Comparison of ENCODE assay signal across 1 cellular context in genomic region chr5:129094924-129095797, GRCh38.
TF ChIP-seq lines count a peak whose summit lies in the region.

No MANE protein-coding gene starts in this region.

TF ChIP-seq in K562, 482 proteins besides CTCF, POLR2A, EP300 and RAD21 (continued from another document and continues in another):
- TF ChIP-seq ZMIZ1 (IDR thresholded peaks at IDR 0.05; ENCODE audit: low read depth in 2 of 2, low read length in 2 of 2) (no peak), RBM39 (optimal IDR thresholded peaks at IDR 0.05; ENCODE audit: low read depth, low read length) (no peak), CEBPG (CRISPR knock-in tag; IDR thresholded peaks at IDR 0.05) (no peak), CEBPG (tag; conservative IDR thresholded peaks at IDR 0.05 in 1 of 2, IDR thresholded peaks at IDR 0.05 in 1 of 2) (peak in 1 of 2 experiments; percentile 61; a peak in 2 of 4 replicates), IRF9 (tag; IDR thresholded peaks at IDR 0.05) (no peak), TFAP4 (CRISPR knock-in tag; IDR thresholded peaks at IDR 0.05; ENCODE audit: borderline replicate concordance) (peak; percentile 96), ZNF24 (IDR thresholded peaks at IDR 0.05) (no peak), NFXL1 (CRISPR knock-in tag; IDR thresholded peaks at IDR 0.05) (no peak), HMBOX1 (IDR thresholded peaks at IDR 0.05) (0 out of 2 replicates have a peak, but pooled peaks have one; percentile 27), ZNF318 (IDR thresholded peaks at IDR 0.05; ENCODE audit: borderline replicate concordance in 1 of 2, low read depth in 1 of 2) (no peak), CTBP1 (IDR thresholded peaks at IDR 0.05; ENCODE audit: borderline replicate concordance) (no peak; the same call in 1 of the 2 replicates), NFYB (IDR thresholded peaks at IDR 0.05; ENCODE audit: extremely low read depth, insufficient read length) (no peak), HINFP (tag; conservative IDR thresholded peaks at IDR 0.05; ENCODE audit: low read depth) (no peak), ZNF316 (IDR thresholded peaks at IDR 0.05) (no peak), BACH1 (tag; IDR thresholded peaks at IDR 0.05) (no peak), SMAD2 (IDR thresholded peaks at IDR 0.05; ENCODE audit: low read depth, low read length) (no peak), ZNF592 (IDR thresholded peaks at IDR 0.05) (no peak), TCFL5 (CRISPR knock-in tag; conservative IDR thresholded peaks at IDR 0.05) (no peak), KDM4B (IDR thresholded peaks at IDR 0.05; ENCODE audit: borderline replicate concordance in 2 of 2, low read depth in 1 of 2) (no peak), ZFPM2 (CRISPR knock-in tag; IDR thresholded peaks at IDR 0.05) (no peak), TAF7 (tag; IDR thresholded peaks at IDR 0.05) (no peak), BRD9 (IDR thresholded peaks at IDR 0.05; ENCODE audit: low read depth, partially characterized antibody) (no peak), BDP1 (IDR thresholded peaks at IDR 0.05; ENCODE audit: insufficient read depth, insufficient read length) (no peak), ZKSCAN1 (IDR thresholded peaks at IDR 0.05; ENCODE audit: low read depth, low read length) (no peak), ZBTB9 (CRISPR knock-in tag; IDR thresholded peaks at IDR 0.05) (no peak), CBX5 (IDR thresholded peaks at IDR 0.05; ENCODE audit: borderline replicate concordance, low read depth) (no peak), MCM2 (IDR thresholded peaks at IDR 0.05; ENCODE audit: low read depth) (no peak), MYNN (IDR thresholded peaks at IDR 0.05) (no peak), MYNN (CRISPR knock-in tag; IDR thresholded peaks at IDR 0.05) (no peak), KLF6 (CRISPR knock-in tag; IDR thresholded peaks at IDR 0.05; ENCODE audit: borderline replicate concordance) (no peak), ZNF785 (CRISPR knock-in tag; IDR thresholded peaks at IDR 0.05) (no peak), LARP7 (IDR thresholded peaks at IDR 0.05) (no peak), HNRNPLL (IDR thresholded peaks at IDR 0.05; ENCODE audit: low read depth, low read length, poor library complexity, severe bottlenecking) (peak; percentile 85), ZNF232 (CRISPR knock-in tag; IDR thresholded peaks at IDR 0.05) (no peak), MEF2A (IDR thresholded peaks at IDR 0.05; ENCODE audit: control insufficient read depth, low read depth, low read length) (no peak), ESRRA (IDR thresholded peaks at IDR 0.05; ENCODE audit: borderline replicate concordance, low read depth) (no peak), HCFC1 (IDR thresholded peaks at IDR 0.05; ENCODE audit: low read depth, low read length) (no peak), GTF2B (IDR thresholded peaks at IDR 0.05; ENCODE audit: extremely low read depth, insufficient read length) (no peak), ZNF140 (CRISPR knock-in tag; IDR thresholded peaks at IDR 0.05) (no peak), SMARCC2 (IDR thresholded peaks at IDR 0.05; ENCODE audit: low read depth) (no peak)
